ENCODE assay signal across 11 cellular contexts in genomic region chr7:156608176-156608478, GRCh38. TPM values are rescaled to one million over a fixed set of nuclear protein-coding genes. Genes with fewer than 3 reads are reported as not detected.
DNase-seq lines count a peak whose midpoint lies in the region; ATAC-seq and TF ChIP-seq lines count a peak whose summit lies in the region.
"Had no signal": no experiment of that assay in that cellular context is flagged by ENCODE, and none has a peak within 500 bp of the region (broad histone marks: within the 10 kb centered on the region; RNA-seq: fewer than 3 reads in every experiment).

No MANE protein-coding gene starts in this region.

- no peak overlapping the region for H3K27ac Mint-ChIP-seq in activated CD8-positive, alpha-beta memory T cell treated with anti-CD3 and anti-CD28 coated beads, Interleukin-2, amount 10 ng/mL, durations not matched to agents 7 days and 5 days

- H3K27ac ChIP-seq in mammary epithelial cell (ENCODE audit: insufficient read depth, low read depth, low read length) = no peak overlapping the region
- peak overlapping the region in 1 of 2 donors; percentile 79 for H3K27ac ChIP-seq in lung (ENCODE audit: low read depth in 1 of 2, low read length in 1 of 2)
- H3K27ac ChIP-seq in tibial nerve = no peak overlapping the region

- peak overlapping the region; percentile 45 for H3K4me3 Mint-ChIP-seq in activated CD8-positive, alpha-beta memory T cell treated with anti-CD3 and anti-CD28 coated beads, Interleukin-2, amount 10 ng/mL, durations not matched to agents 7 days and 5 days

- H3K79me2 ChIP-seq in mammary epithelial cell (ENCODE audit: insufficient read depth, low read length) = no peaks in the 10 kb centered on the region

- BruUV-seq in mammary epithelial cell (replicated peaks; lab: Mats Ljungman, UMichigan) = no TSS peak

- no peaks in the 10 kb centered on the region for H3K36me3 ChIP-seq in mammary epithelial cell (ENCODE audit: insufficient read depth, low read length)
- no peaks in the 10 kb centered on the region for H3K36me3 ChIP-seq in lung (ENCODE audit: control insufficient read depth in 2 of 2, insufficient read depth in 2 of 2, low read length in 2 of 2)
- H3K36me3 ChIP-seq in tibial nerve = peaks cover 0 to 3% (median 0%) of the 10 kb centered on the region in 3 donors

- H3K27me3 ChIP-seq in mammary epithelial cell (ENCODE audit: insufficient read depth, low read length) (peaks cover 5% of the 10 kb centered on the region), lung (ENCODE audit: control insufficient read depth, insufficient read depth) (no peaks in the 10 kb centered on the region), tibial nerve (peaks cover 0 to 8% of the 10 kb centered on the region in 2 donors)

- H3K9me3 Mint-ChIP-seq in activated CD8-positive, alpha-beta memory T cell treated with anti-CD3 and anti-CD28 coated beads, Interleukin-2, amount 10 ng/mL, durations not matched to agents 7 days and 5 days (ENCODE audit: low read depth) = no peaks in the 10 kb centered on the region

- H3K4me1 ChIP-seq in mammary epithelial cell (ENCODE audit: insufficient read depth, low read length) = peaks cover 16% of the 10 kb centered on the region
- peaks cover 0 to 10% of the 10 kb centered on the region in 2 donors for H3K4me1 ChIP-seq in lung (ENCODE audit: control insufficient read depth in 2 of 2, insufficient read depth in 2 of 2, low read length in 2 of 2)
- H3K4me1 ChIP-seq in tibial nerve = peaks cover 0 to 12% (median 2%) of the 10 kb centered on the region in 4 donors

- no peak for DNase-seq in activated CD8-positive, alpha-beta memory T cell treated with anti-CD3 and anti-CD28 coated beads, Interleukin-2, amount 10 ng/mL, durations not matched to agents 7 days and 5 days
- no peak for DNase-seq in activated CD8-positive, alpha-beta memory T cell treated with anti-CD3 and anti-CD28 coated beads for 24 hours
- DNase-seq in mammary epithelial cell (no peak), lung (ENCODE audit: low spot score) (no peak), tibial nerve (ENCODE audit: low spot score in 2 of 2) (no peak), GM13977 (ENCODE audit: low spot score) (no peak), NCI-H2029 (lab: John Stamatoyannopoulos, UW) (no peak)
- DNase-seq: NCI-H1048, PC-3 had no signal

- H3K9me3 ChIP-seq in mammary epithelial cell (replicated peaks; ENCODE audit: insufficient read depth, low read length) = no peaks in the 10 kb centered on the region
- no peaks in the 10 kb centered on the region for H3K9me3 ChIP-seq in lung (ENCODE audit: control insufficient read depth in 2 of 2, insufficient read depth in 1 of 2, low read length in 1 of 2)
- no peaks in the 10 kb centered on the region for H3K9me3 ChIP-seq in tibial nerve

- TF ChIP-seq CTCF in mammary epithelial cell (conservative IDR thresholded peaks at IDR 0.05 in 1 of 2, IDR thresholded peaks at IDR 0.05 in 1 of 2; ENCODE audit: extremely low read depth in 1 of 2, insufficient read depth in 1 of 2, low read depth in 1 of 2, low read length in 2 of 2) (no peak), lung (IDR thresholded peaks at IDR 0.05; ENCODE audit: control extremely low read depth, extremely low read depth) (no peak), tibial nerve (IDR thresholded peaks at IDR 0.05) (no peak), GM13977 (IDR thresholded peaks at IDR 0.05; ENCODE audit: extremely low read depth, insufficient read depth, missing control alignments) (no peak)

- intact Hi-C loops in mammary epithelial cell (cut with micrococcal nuclease) = no loop called here

- H3K4me3 ChIP-seq in mammary epithelial cell (replicated peaks in 1 of 3; ENCODE audit: insufficient read depth in 1 of 3, low read depth in 2 of 3, low read length in 3 of 3) = no peak overlapping the region
- peak overlapping the region; percentile 28 for H3K4me3 ChIP-seq in lung
- H3K4me3 ChIP-seq in tibial nerve = peak overlapping the region; percentile 14 to 48 (median 28)

- CTCF ChIA-PET in activated CD8-positive, alpha-beta memory T cell treated with anti-CD3 and anti-CD28 coated beads, Interleukin-2, amount 10 ng/mL, durations not matched to agents 7 days and 5 days (lab: Charles Lee) = no interaction called here
- CTCF ChIA-PET in mammary epithelial cell (lab: Charles Lee; ENCODE audit: low non-redundant PET) = no interaction called here

- peak; percentile 2 for ATAC-seq in activated CD8-positive, alpha-beta memory T cell treated with anti-CD3 and anti-CD28 coated beads, Interleukin-2, amount 10 ng/mL, durations not matched to agents 7 days and 5 days
- ATAC-seq in lung (ENCODE audit: insufficient read depth, low FRiP score) (no peak), HG03175 (IDR thresholded peaks at IDR 0.05; ENCODE audit: unreplicated experiment) (no peak)
- ATAC-seq: activated CD4-positive, CD25-positive, alpha-beta regulatory T cell treated with anti-CD3 and anti-CD28 coated beads, Interleukin-2, amount 50 U/mL, for 24 hours; PC-3 had no signal

- no peaks in the 10 kb centered on the region for H4K20me1 ChIP-seq in mammary epithelial cell (ENCODE audit: insufficient read depth, low read length)

- 44% methylated on average over 7 of the region's 17 CpGs for WGBS in mammary epithelial cell (ENCODE audit: low coverage, missing lambda C conversion rate)
- 10 to 28% methylated on average over 17 of the region's 17 CpGs for WGBS in lung, 2 donors
- 28 to 43% methylated on average over 17 of the region's 17 CpGs for WGBS in tibial nerve, 2 donors

- TF ChIP-seq EP300 in tibial nerve (IDR thresholded peaks at IDR 0.05) = no peak

- H3K4me1 Mint-ChIP-seq in activated CD8-positive, alpha-beta memory T cell treated with anti-CD3 and anti-CD28 coated beads, Interleukin-2, amount 10 ng/mL, durations not matched to agents 7 days and 5 days = peaks cover 19% of the 10 kb centered on the region

- in situ Hi-C loops in mammary epithelial cell (cut with MboI; ENCODE audit: low sequenced_read_pairs in 2 of 2) = no loop called here
- in situ Hi-C loops in GM13977 (cut with MboI; ENCODE audit: low pct_unique_long_range_greater_than_20kb, low sequenced_read_pairs, unreplicated experiment) = no loop called here

- H2AFZ ChIP-seq in mammary epithelial cell (ENCODE audit: low read depth, low read length) = peak overlapping the region; percentile 34

- peaks cover 55% of the 10 kb centered on the region for H3K27me3 Mint-ChIP-seq in activated CD8-positive, alpha-beta memory T cell treated with anti-CD3 and anti-CD28 coated beads, Interleukin-2, amount 10 ng/mL, durations not matched to agents 7 days and 5 days

- dilution Hi-C loops in mammary epithelial cell (cut with HindIII; ENCODE audit: low sequenced_read_pairs) = no loop called here

- TF ChIP-seq POLR2A in tibial nerve (IDR thresholded peaks at IDR 0.05) = no peak

- H3K9ac ChIP-seq in mammary epithelial cell (ENCODE audit: insufficient read depth, low read length) = no peak overlapping the region

- H3K36me3 Mint-ChIP-seq in activated CD8-positive, alpha-beta memory T cell treated with anti-CD3 and anti-CD28 coated beads, Interleukin-2, amount 10 ng/mL, durations not matched to agents 7 days and 5 days = peaks cover 3% of the 10 kb centered on the region

- peak overlapping the region; percentile 55 for H3K4me2 ChIP-seq in mammary epithelial cell (ENCODE audit: insufficient read depth, low read depth, low read length)

RNA-seq across cellular contexts. Expression of gene RNF32, which starts 32.4 kb away (rescaled TPM):
- total RNA-seq in activated CD8-positive, alpha-beta memory T cell treated with anti-CD3 and anti-CD28 coated beads, Interleukin-2, amount 10 ng/mL, durations not matched to agents 7 days and 5 days = 1 to 10 TPM; 2.0 to 2.9 TPM
- total RNA-seq in mammary epithelial cell (1 to 10 TPM in 1 of 2 donors, under 1 TPM in 1; 0.96 to 1.0 TPM), lung (1 to 10 TPM; 2.7 to 3.5 TPM), tibial nerve (1 to 10 TPM in 2 of 4 donors, under 1 TPM in 1, not detected in 1; 0.42 to 6.0 (median 1.5) TPM)
- polyA plus RNA-seq in mammary epithelial cell (1.00 TPM), lung (1 to 10 TPM; 1.5 to 3.9 TPM)
- polyA minus RNA-seq in mammary epithelial cell = not detected

Comparison
In these comparisons a context has a peak if more than half of its experiments do, and no peak if none do; other contexts are left out.
1. H3K4me3 ChIP-seq: peak in lung (single experiment) and tibial nerve (4 of 4); none in mammary epithelial cell (0 of 3).